In genomic region chr5:75716715-75717081, GRCh38 we compare ENCODE assay signal across 7 cellular contexts.
DNase-seq lines count a peak whose midpoint lies in the region; ATAC-seq and TF ChIP-seq lines count a peak whose summit lies in the region.

No MANE protein-coding gene starts in this region.

- peak overlapping the region; percentile 99 for H3K27ac ChIP-seq in OCI-LY3 (ENCODE audit: low read length)
- peak overlapping the region; percentile 93 for H3K27ac ChIP-seq in neutrophil

- H3K36me3 ChIP-seq in HAP-1 (replicated peaks) = 0 out of 2 replicates have a peak, but pooled peaks cover 3% of the 10 kb centered on the region
- peaks cover 9% of the 10 kb centered on the region for H3K36me3 ChIP-seq in OCI-LY3 (replicated peaks; ENCODE audit: low read depth, low read length)
- H3K36me3 ChIP-seq in endocrine pancreas (ENCODE audit: control insufficient read depth, insufficient read depth, low read length) = no peaks in the 10 kb centered on the region
- no peaks in the 10 kb centered on the region for H3K36me3 ChIP-seq in neutrophil

- peak overlapping the region; percentile 80 for H2AFZ ChIP-seq in OCI-LY3 (ENCODE audit: low read depth, low read length)

- H3K9ac ChIP-seq in OCI-LY3 (ENCODE audit: low read length) (peak overlapping the region; percentile 97), endocrine pancreas (ENCODE audit: control insufficient read depth, insufficient read depth, low read length) (peak overlapping the region; percentile 93)

- no peaks in the 10 kb centered on the region for H3K9me3 ChIP-seq in HAP-1
- H3K9me3 ChIP-seq in OCI-LY3 (ENCODE audit: insufficient read depth, low read length) = no peaks in the 10 kb centered on the region
- H3K9me3 ChIP-seq in endocrine pancreas (ENCODE audit: control insufficient read depth, low read length) = no peaks in the 10 kb centered on the region
- no peaks in the 10 kb centered on the region for H3K9me3 ChIP-seq in neutrophil

- no peaks in the 10 kb centered on the region for H4K20me1 ChIP-seq in OCI-LY3 (ENCODE audit: insufficient read depth, low read length)

- peaks cover 3% of the 10 kb centered on the region; the same call in 1 of the 2 replicates for H3K4me1 ChIP-seq in HAP-1
- H3K4me1 ChIP-seq in OCI-LY3 (ENCODE audit: low read length) = peaks cover 7% of the 10 kb centered on the region
- H3K4me1 ChIP-seq in endocrine pancreas (ENCODE audit: control insufficient read depth, insufficient read depth, low read length) = no peaks in the 10 kb centered on the region
- H3K4me1 ChIP-seq in neutrophil (ENCODE audit: control insufficient read depth in 1 of 2, insufficient read depth in 1 of 2, low read depth in 1 of 2, low read length in 1 of 2) = peaks cover 37 to 39% of the 10 kb centered on the region in 2 experiments

- peak overlapping the region; percentile 96 for H3K4me2 ChIP-seq in OCI-LY3 (ENCODE audit: low read length)

- DNase-seq in HAP-1 (ENCODE audit: low spot score in 2 of 2) = no peak
- no peak for DNase-seq in stimulated activated CD8-positive, alpha-beta memory T cell treated with anti-CD3 and anti-CD28 coated beads, Interleukin-4, amount 100 ng/mL, for 48 hours
- DNase-seq in amniotic stem cell (lab: John Stamatoyannopoulos, UW) = no peak

- peaks cover 3% of the 10 kb centered on the region; the same call in 1 of the 2 replicates for H3K27me3 ChIP-seq in HAP-1 (ENCODE audit: low read depth)
- no peaks in the 10 kb centered on the region for H3K27me3 ChIP-seq in OCI-LY3 (ENCODE audit: low read depth, low read length)
- H3K27me3 ChIP-seq in endocrine pancreas (ENCODE audit: control insufficient read depth, insufficient read depth, low read length) = no peaks in the 10 kb centered on the region
- no peaks in the 10 kb centered on the region for H3K27me3 ChIP-seq in neutrophil

- H3K4me3 ChIP-seq in HAP-1 (peak overlapping the region; percentile 77), OCI-LY3 (ENCODE audit: low read length) (peak overlapping the region; percentile 99), endocrine pancreas (ENCODE audit: control insufficient read depth, insufficient read depth, low read length) (peak overlapping the region; percentile 88), neutrophil (ENCODE audit: low read depth in 1 of 2, low read length in 1 of 2) (peak overlapping the region; percentile 80 to 91)

- H3K79me2 ChIP-seq in OCI-LY3 (ENCODE audit: low read length) = peaks cover 53% of the 10 kb centered on the region

- TF ChIP-seq CTCF in OCI-LY3 (IDR thresholded peaks at IDR 0.05; ENCODE audit: low read depth, low read length) (no peak), neutrophil (IDR thresholded peaks at IDR 0.05) (no peak)

- ATAC-seq in GM18517 (IDR thresholded peaks at IDR 0.05; ENCODE audit: unreplicated experiment) = peak; percentile 1

- in situ Hi-C loops in HAP-1 (cut with MboI; ENCODE audit: low sequenced_read_pairs) = no loop called here
